Comparison of ENCODE assay signal across 25 cellular contexts in the genomic region with DNA sequence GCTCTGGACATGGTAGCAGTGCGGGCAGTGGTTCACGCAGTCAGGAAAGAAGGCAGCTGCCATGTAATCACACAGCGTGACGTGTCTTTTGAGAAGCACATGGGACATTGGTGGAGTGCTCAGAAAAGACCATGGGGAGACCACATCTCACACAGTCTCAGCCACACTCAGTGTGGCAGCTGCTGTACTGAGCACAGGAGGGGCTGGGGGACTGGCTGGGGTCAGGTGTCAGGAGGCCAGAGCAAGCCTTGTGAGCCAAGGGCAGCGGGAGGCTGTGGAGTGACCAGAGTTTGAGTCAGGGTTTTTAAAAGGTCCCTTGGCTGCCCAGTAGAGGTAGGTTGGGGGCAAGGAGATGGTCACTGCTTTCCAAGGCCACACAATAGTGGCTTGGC. TPM values are rescaled to one million over a fixed set of nuclear protein-coding genes. Genes with fewer than 3 reads are reported as not detected.
A peak's percentile ranks its signal among the peaks of the same experiment; 100 is the strongest.
DNase-seq lines count a peak whose midpoint lies in the region; ATAC-seq and TF ChIP-seq lines count a peak whose summit lies in the region.
"Had no signal": no experiment of that assay in that cellular context is flagged by ENCODE, and none has a peak within 500 bp of the region (broad histone marks: within the 10 kb centered on the region; RNA-seq: fewer than 3 reads in every experiment).

No MANE protein-coding gene starts in this region.

- no peaks in the 10 kb centered on the region for H3K9me3 Mint-ChIP-seq in activated CD4-positive, alpha-beta memory T cell treated with anti-CD3 and anti-CD28 coated beads, Interleukin-2, amount 10 ng/mL, durations not matched to agents 7 days and 5 days
- no peaks in the 10 kb centered on the region for H3K9me3 Mint-ChIP-seq in activated CD4-positive, alpha-beta memory T cell treated with anti-CD3 and anti-CD28 coated beads for 36 hours
- H3K9me3 Mint-ChIP-seq in CD8-positive, alpha-beta T cell: no peaks in the 10 kb centered on the region
- no peaks in the 10 kb centered on the region for H3K9me3 Mint-ChIP-seq in activated naive CD8-positive, alpha-beta T cell treated with anti-CD3 and anti-CD28 coated beads, Interleukin-2, amount 10 ng/mL, durations not matched to agents 7 days and 5 days
- H3K9me3 Mint-ChIP-seq in neural progenitor cell: no peaks in the 10 kb centered on the region
- H3K9me3 Mint-ChIP-seq: dendritic cell treated with granulocyte-macrophage colony-stimulating factor and Interleukin-4, amounts not matched to agents 40 ng/mL and 50 ng/mL, for 4 days; H9; nephron had no signal

- H3F3A ChIP-seq in neural progenitor cell (ENCODE audit: low read depth): peaks cover 3% of the 10 kb centered on the region

- no peaks in the 10 kb centered on the region for H3K9me3 ChIP-seq in CD8-positive, alpha-beta T cell (ENCODE audit: low read length)
- H3K9me3 ChIP-seq in neural progenitor cell (ENCODE audit: low read depth): no peaks in the 10 kb centered on the region
- no peaks in the 10 kb centered on the region for H3K9me3 ChIP-seq in mucosa of descending colon
- H3K9me3 ChIP-seq: A549, left lung, upper lobe of left lung had no signal

- no peak overlapping the region for H3K9ac ChIP-seq in neural progenitor cell

- no peak overlapping the region for H3K4me2 ChIP-seq in neural progenitor cell
- H3K4me2 ChIP-seq: A549 had no signal

- peaks cover 12% of the 10 kb centered on the region for H3K4me1 ChIP-seq in CD8-positive, alpha-beta T cell (ENCODE audit: insufficient read depth, low read length)
- H3K4me1 ChIP-seq in neural progenitor cell (no peaks in the 10 kb centered on the region), mucosa of descending colon (ENCODE audit: low read depth) (no peaks in the 10 kb centered on the region)
- H3K4me1 ChIP-seq: A549, left lung, upper lobe of left lung had no signal

- no peaks in the 10 kb centered on the region for H4K20me1 ChIP-seq in neural progenitor cell (ENCODE audit: low read depth)

- H3K4me3 Mint-ChIP-seq in activated CD4-positive, alpha-beta memory T cell treated with anti-CD3 and anti-CD28 coated beads, Interleukin-2, amount 10 ng/mL, durations not matched to agents 7 days and 5 days: no peak overlapping the region
- no peak overlapping the region for H3K4me3 Mint-ChIP-seq in activated CD4-positive, alpha-beta memory T cell treated with anti-CD3 and anti-CD28 coated beads for 36 hours
- peak overlapping the region; percentile 22 for H3K4me3 Mint-ChIP-seq in CD8-positive, alpha-beta T cell
- H3K4me3 Mint-ChIP-seq in activated naive CD8-positive, alpha-beta T cell treated with anti-CD3 and anti-CD28 coated beads, Interleukin-2, amount 10 ng/mL, durations not matched to agents 7 days and 5 days: peak overlapping the region; percentile 56
- H3K4me3 Mint-ChIP-seq in neural progenitor cell: no peak overlapping the region
- H3K4me3 Mint-ChIP-seq: dendritic cell treated with granulocyte-macrophage colony-stimulating factor and Interleukin-4, amounts not matched to agents 40 ng/mL and 50 ng/mL, for 4 days; nephron had no signal

- H3K27ac ChIP-seq in CD8-positive, alpha-beta T cell (ENCODE audit: low read depth, low read length): no peak overlapping the region
- no peak overlapping the region for H3K27ac ChIP-seq in neural progenitor cell
- H3K27ac ChIP-seq: A549, cardiac muscle cell, left lung, upper lobe of left lung had no signal

- no peaks in the 10 kb centered on the region for H3K27me3 Mint-ChIP-seq in activated CD4-positive, alpha-beta memory T cell treated with anti-CD3 and anti-CD28 coated beads, Interleukin-2, amount 10 ng/mL, durations not matched to agents 7 days and 5 days
- H3K27me3 Mint-ChIP-seq in activated CD4-positive, alpha-beta memory T cell treated with anti-CD3 and anti-CD28 coated beads for 36 hours: no peaks in the 10 kb centered on the region
- no peaks in the 10 kb centered on the region for H3K27me3 Mint-ChIP-seq in CD8-positive, alpha-beta T cell (ENCODE audit: low read depth)
- H3K27me3 Mint-ChIP-seq in activated naive CD8-positive, alpha-beta T cell treated with anti-CD3 and anti-CD28 coated beads, Interleukin-2, amount 10 ng/mL, durations not matched to agents 7 days and 5 days: no peaks in the 10 kb centered on the region
- H3K27me3 Mint-ChIP-seq in neural progenitor cell (ENCODE audit: insufficient read depth, low read depth): no peaks in the 10 kb centered on the region
- H3K27me3 Mint-ChIP-seq: dendritic cell treated with granulocyte-macrophage colony-stimulating factor and Interleukin-4, amounts not matched to agents 40 ng/mL and 50 ng/mL, for 4 days had no signal

- intact Hi-C loops in activated CD4-positive, alpha-beta memory T cell treated with anti-CD3 and anti-CD28 coated beads for 36 hours (cut with micrococcal nuclease): no loop called here
- intact Hi-C loops in CD8-positive, alpha-beta T cell (cut with DNase I, micrococcal nuclease): no loop called here
- intact Hi-C loops in mucosa of descending colon (cut with DNase I, micrococcal nuclease): no loop called here

- no peak for ATAC-seq in CD8-positive, alpha-beta T cell
- ATAC-seq in activated naive CD8-positive, alpha-beta T cell treated with anti-CD3 and anti-CD28 coated beads, Interleukin-2, amount 10 ng/mL, durations not matched to agents 7 days and 5 days (ENCODE audit: low read depth): peak; percentile 33
- no peak for ATAC-seq in mucosa of descending colon
- ATAC-seq: A549, left lung, Panc1 had no signal

- CTCF ChIA-PET in activated CD4-positive, alpha-beta memory T cell treated with anti-CD3 and anti-CD28 coated beads, Interleukin-2, amount 10 ng/mL, durations not matched to agents 7 days and 5 days (lab: Charles Lee): no interaction called here
- CTCF ChIA-PET in activated CD4-positive, alpha-beta memory T cell treated with anti-CD3 and anti-CD28 coated beads for 36 hours (lab: Charles Lee): interaction anchor here (0.9 kb wide), 1 partner anchor 124 kb away, joined by 4 read pairs; no protein-coding TSS in a partner anchor
- CTCF ChIA-PET in CD8-positive, alpha-beta T cell (lab: Charles Lee): no interaction called here

- no peaks in the 10 kb centered on the region for H3K79me2 ChIP-seq in neural progenitor cell (ENCODE audit: low read depth)

- H3K36me3 ChIP-seq in CD8-positive, alpha-beta T cell (ENCODE audit: insufficient read depth, low read length): no peaks in the 10 kb centered on the region
- H3K36me3 ChIP-seq in neural progenitor cell (no peaks in the 10 kb centered on the region), mucosa of descending colon (ENCODE audit: low read depth) (no peaks in the 10 kb centered on the region)
- H3K36me3 ChIP-seq: cardiac muscle cell, left lung, upper lobe of left lung had no signal

- H3K27ac Mint-ChIP-seq in activated CD4-positive, alpha-beta memory T cell treated with anti-CD3 and anti-CD28 coated beads, Interleukin-2, amount 10 ng/mL, durations not matched to agents 7 days and 5 days: peak overlapping the region; percentile 83
- no peak overlapping the region for H3K27ac Mint-ChIP-seq in activated CD4-positive, alpha-beta memory T cell treated with anti-CD3 and anti-CD28 coated beads for 36 hours
- H3K27ac Mint-ChIP-seq in CD8-positive, alpha-beta T cell: no peak overlapping the region
- H3K27ac Mint-ChIP-seq in activated naive CD8-positive, alpha-beta T cell treated with anti-CD3 and anti-CD28 coated beads, Interleukin-2, amount 10 ng/mL, durations not matched to agents 7 days and 5 days: peak overlapping the region; percentile 86
- peak overlapping the region; percentile 54 for H3K27ac Mint-ChIP-seq in neural progenitor cell
- H3K27ac Mint-ChIP-seq: dendritic cell treated with granulocyte-macrophage colony-stimulating factor and Interleukin-4, amounts not matched to agents 40 ng/mL and 50 ng/mL, for 4 days; nephron had no signal

- no peak for DNase-seq in activated CD4-positive, alpha-beta memory T cell treated with anti-CD3 and anti-CD28 coated beads, Interleukin-2, amount 10 ng/mL, durations not matched to agents 7 days and 5 days
- DNase-seq in activated CD4-positive, alpha-beta memory T cell treated with anti-CD3 and anti-CD28 coated beads for 36 hours: no peak
- peak in 1 of 7 experiments; percentile 44 for DNase-seq in CD8-positive, alpha-beta T cell
- no peak for DNase-seq in activated naive CD8-positive, alpha-beta T cell treated with anti-CD3 and anti-CD28 coated beads, Interleukin-2, amount 10 ng/mL, durations not matched to agents 7 days and 5 days
- no peak for DNase-seq in neural progenitor cell (ENCODE audit: low spot score)
- DNase-seq in NCI-H2196 (lab: John Stamatoyannopoulos, UW; ENCODE audit: unreplicated experiment): no peak
- DNase-seq in DMS 273 (lab: John Stamatoyannopoulos, UW; ENCODE audit: unreplicated experiment): no peak
- DNase-seq in mucosa of descending colon: no peak
- DNase-seq: aorta, DMS79 treated with DMSO at 0.1 percent for 48 hours, H9, hypothalamus, KG1, left lung, MV-4-11, NCI-H1694, NCI-H2171, NCI-H524 treated with DMSO at 0.1 percent for 48 hours, SHP77 treated with DMSO at 0.1 percent for 48 hours, upper lobe of left lung had no signal

- H3K4me1 Mint-ChIP-seq in activated CD4-positive, alpha-beta memory T cell treated with anti-CD3 and anti-CD28 coated beads, Interleukin-2, amount 10 ng/mL, durations not matched to agents 7 days and 5 days: peaks cover 25% of the 10 kb centered on the region
- H3K4me1 Mint-ChIP-seq in activated CD4-positive, alpha-beta memory T cell treated with anti-CD3 and anti-CD28 coated beads for 36 hours (ENCODE audit: low read depth): peaks cover 3% of the 10 kb centered on the region
- peaks cover 14% of the 10 kb centered on the region for H3K4me1 Mint-ChIP-seq in CD8-positive, alpha-beta T cell (ENCODE audit: low read depth)
- peaks cover 27% of the 10 kb centered on the region for H3K4me1 Mint-ChIP-seq in activated naive CD8-positive, alpha-beta T cell treated with anti-CD3 and anti-CD28 coated beads, Interleukin-2, amount 10 ng/mL, durations not matched to agents 7 days and 5 days
- peaks cover 6% of the 10 kb centered on the region for H3K4me1 Mint-ChIP-seq in neural progenitor cell
- H3K4me1 Mint-ChIP-seq: nephron had no signal

- peaks cover 28% of the 10 kb centered on the region for H3K36me3 Mint-ChIP-seq in activated CD4-positive, alpha-beta memory T cell treated with anti-CD3 and anti-CD28 coated beads, Interleukin-2, amount 10 ng/mL, durations not matched to agents 7 days and 5 days (ENCODE audit: low read depth)
- H3K36me3 Mint-ChIP-seq in activated CD4-positive, alpha-beta memory T cell treated with anti-CD3 and anti-CD28 coated beads for 36 hours: peaks cover 47% of the 10 kb centered on the region
- H3K36me3 Mint-ChIP-seq in CD8-positive, alpha-beta T cell: no peaks in the 10 kb centered on the region
- H3K36me3 Mint-ChIP-seq in activated naive CD8-positive, alpha-beta T cell treated with anti-CD3 and anti-CD28 coated beads, Interleukin-2, amount 10 ng/mL, durations not matched to agents 7 days and 5 days: peaks cover 37% of the 10 kb centered on the region
- peaks cover 9% of the 10 kb centered on the region for H3K36me3 Mint-ChIP-seq in neural progenitor cell

- TF ChIP-seq CTCF in CD8-positive, alpha-beta T cell (IDR thresholded peaks at IDR 0.05): no peak
- TF ChIP-seq CTCF in neural progenitor cell (IDR thresholded peaks at IDR 0.05): no peak
- TF ChIP-seq CTCF in mucosa of descending colon (IDR thresholded peaks at IDR 0.05): no peak

- no peak overlapping the region for H3K4me3 ChIP-seq in CD8-positive, alpha-beta T cell (ENCODE audit: low read depth, low read length)
- H3K4me3 ChIP-seq in neural progenitor cell (no peak overlapping the region), mucosa of descending colon (no peak overlapping the region)
- H3K4me3 ChIP-seq: A549, cardiac muscle cell, left lung, upper lobe of left lung had no signal

- no peaks in the 10 kb centered on the region for H3K27me3 ChIP-seq in CD8-positive, alpha-beta T cell (ENCODE audit: insufficient read depth, low read length)
- no peaks in the 10 kb centered on the region for H3K27me3 ChIP-seq in neural progenitor cell
- H3K27me3 ChIP-seq: cardiac muscle cell, left lung, upper lobe of left lung had no signal

- POLR2A ChIA-PET in activated CD4-positive, alpha-beta memory T cell treated with anti-CD3 and anti-CD28 coated beads, Interleukin-2, amount 10 ng/mL, durations not matched to agents 7 days and 5 days (lab: Charles Lee): interaction anchor here (0.9 kb wide), 1 partner anchor 18 kb away, joined by 3 read pairs; the partner anchor contains the start of gene CLDN5
- POLR2A ChIA-PET in activated CD4-positive, alpha-beta memory T cell treated with anti-CD3 and anti-CD28 coated beads for 36 hours (lab: Charles Lee): no interaction called here
- POLR2A ChIA-PET in CD8-positive, alpha-beta T cell (lab: Charles Lee): interaction anchor here (0.6 to 1.1 kb wide), 2 partner anchors 26 to 732 kb away, joined by 3 read pairs; no protein-coding TSS in a partner anchor
- POLR2A ChIA-PET in activated naive CD8-positive, alpha-beta T cell treated with anti-CD3 and anti-CD28 coated beads, Interleukin-2, amount 10 ng/mL, durations not matched to agents 7 days and 5 days (lab: Charles Lee): interaction anchor here (1.1 kb wide), 1 partner anchor 27 kb away, joined by 3 read pairs; the partner anchor contains the start of genes CDC45 and UFD1

- no peak overlapping the region for H2AFZ ChIP-seq in neural progenitor cell (replicated peaks)

RNA-seq across cellular contexts. Expression of gene CLDN5, which starts 18.5 kb away (rescaled TPM):
- total RNA-seq in activated CD4-positive, alpha-beta memory T cell treated with anti-CD3 and anti-CD28 coated beads, Interleukin-2, amount 10 ng/mL, durations not matched to agents 7 days and 5 days: under 1 TPM in 1 of 2 experiments, not detected in 1; 0.38 TPM
- under 1 TPM; 0.17 to 0.31 TPM for total RNA-seq in activated CD4-positive, alpha-beta memory T cell treated with anti-CD3 and anti-CD28 coated beads for 36 hours
- not detected for total RNA-seq in CD8-positive, alpha-beta T cell
- total RNA-seq in activated naive CD8-positive, alpha-beta T cell treated with anti-CD3 and anti-CD28 coated beads, Interleukin-2, amount 10 ng/mL, durations not matched to agents 7 days and 5 days: not detected
- total RNA-seq in neural progenitor cell (ENCODE audit: low replicate concordance): 0.69 and 4.1 TPM in 2 replicates
- total RNA-seq in mucosa of descending colon: 10 to 100 TPM; 22.0 to 34.7 (median 22.2) TPM

RNA-seq across cellular contexts. Expression of gene CDC45, which starts 26.0 kb away (rescaled TPM):
- 10 to 100 TPM; 53.2 to 56.2 TPM for total RNA-seq in activated CD4-positive, alpha-beta memory T cell treated with anti-CD3 and anti-CD28 coated beads, Interleukin-2, amount 10 ng/mL, durations not matched to agents 7 days and 5 days
- 100 to 1,000 TPM; 122 to 130 TPM for total RNA-seq in activated CD4-positive, alpha-beta memory T cell treated with anti-CD3 and anti-CD28 coated beads for 36 hours
- 1 to 10 TPM; 1.8 to 2.3 TPM for total RNA-seq in CD8-positive, alpha-beta T cell
- total RNA-seq in activated naive CD8-positive, alpha-beta T cell treated with anti-CD3 and anti-CD28 coated beads, Interleukin-2, amount 10 ng/mL, durations not matched to agents 7 days and 5 days: 10 to 100 TPM; 54.2 to 56.1 TPM
- total RNA-seq in neural progenitor cell (ENCODE audit: low replicate concordance): 40.9 and 50.7 TPM in 2 replicates
- total RNA-seq in mucosa of descending colon: 10 to 100 TPM in 1 of 3 donors, 1 to 10 TPM in 2; 2.2 to 13.9 (median 2.8) TPM

RNA-seq across cellular contexts. Expression of gene UFD1, which starts 26.7 kb away (rescaled TPM):
- 10 to 100 TPM; 62.1 to 65.6 TPM for total RNA-seq in activated CD4-positive, alpha-beta memory T cell treated with anti-CD3 and anti-CD28 coated beads, Interleukin-2, amount 10 ng/mL, durations not matched to agents 7 days and 5 days
- 10 to 100 TPM; 85.3 to 91.1 TPM for total RNA-seq in activated CD4-positive, alpha-beta memory T cell treated with anti-CD3 and anti-CD28 coated beads for 36 hours
- total RNA-seq in CD8-positive, alpha-beta T cell: 10 to 100 TPM; 67.8 to 70.8 TPM
- 10 to 100 TPM; 58.2 to 68.7 TPM for total RNA-seq in activated naive CD8-positive, alpha-beta T cell treated with anti-CD3 and anti-CD28 coated beads, Interleukin-2, amount 10 ng/mL, durations not matched to agents 7 days and 5 days
- 37.5 and 37.7 TPM in 2 replicates for total RNA-seq in neural progenitor cell (ENCODE audit: low replicate concordance)
- 10 to 100 TPM; 48.5 to 71.0 (median 49.9) TPM for total RNA-seq in mucosa of descending colon

RNA-seq across cellular contexts. Expression of gene C22orf39, which starts 58.2 kb away (rescaled TPM):
- 10 to 100 TPM; 31.8 to 32.9 TPM for total RNA-seq in activated CD4-positive, alpha-beta memory T cell treated with anti-CD3 and anti-CD28 coated beads, Interleukin-2, amount 10 ng/mL, durations not matched to agents 7 days and 5 days
- 10 to 100 TPM; 23.3 to 23.5 TPM for total RNA-seq in activated CD4-positive, alpha-beta memory T cell treated with anti-CD3 and anti-CD28 coated beads for 36 hours
- 10 to 100 TPM; 31.0 to 34.1 TPM for total RNA-seq in CD8-positive, alpha-beta T cell
- 10 to 100 TPM; 42.2 to 47.4 TPM for total RNA-seq in activated naive CD8-positive, alpha-beta T cell treated with anti-CD3 and anti-CD28 coated beads, Interleukin-2, amount 10 ng/mL, durations not matched to agents 7 days and 5 days
- total RNA-seq in neural progenitor cell (ENCODE audit: low replicate concordance) (49.5 and 57.0 TPM in 2 replicates), mucosa of descending colon (10 to 100 TPM; 21.9 to 60.4 (median 28.0) TPM)

Comparison
In these comparisons a context has a peak if more than half of its experiments do, and no peak if none do; other contexts are left out.
1. H3K27ac Mint-ChIP-seq: peak in activated CD4-positive, alpha-beta memory T cell treated with anti-CD3 and anti-CD28 coated beads, Interleukin-2, amount 10 ng/mL, durations not matched to agents 7 days and 5 days (single experiment), activated naive CD8-positive, alpha-beta T cell treated with anti-CD3 and anti-CD28 coated beads, Interleukin-2, amount 10 ng/mL, durations not matched to agents 7 days and 5 days (single experiment) and neural progenitor cell (single experiment); none in activated CD4-positive, alpha-beta memory T cell treated with anti-CD3 and anti-CD28 coated beads for 36 hours (single experiment) and CD8-positive, alpha-beta T cell (single experiment).
2. H3K4me3 Mint-ChIP-seq: peak in CD8-positive, alpha-beta T cell (single experiment) and activated naive CD8-positive, alpha-beta T cell treated with anti-CD3 and anti-CD28 coated beads, Interleukin-2, amount 10 ng/mL, durations not matched to agents 7 days and 5 days (single experiment); none in activated CD4-positive, alpha-beta memory T cell treated with anti-CD3 and anti-CD28 coated beads, Interleukin-2, amount 10 ng/mL, durations not matched to agents 7 days and 5 days (single experiment), activated CD4-positive, alpha-beta memory T cell treated with anti-CD3 and anti-CD28 coated beads for 36 hours (single experiment) and neural progenitor cell (single experiment).